ENCODE assay signal across 3 cellular contexts in genomic region chr7:143603549-143603948, GRCh38. TPM values are rescaled to one million over a fixed set of nuclear protein-coding genes. Genes with fewer than 3 reads are reported as not detected.
"Had no signal": no experiment of that assay in that cellular context is flagged by ENCODE, and none has a peak within 500 bp of the region (broad histone marks: within the 10 kb centered on the region; RNA-seq: fewer than 3 reads in every experiment).

No MANE protein-coding gene starts in this region.

RNA-seq across cellular contexts. Expression of gene TCAF2, which starts 17.2 kb away (rescaled TPM):
- polyA plus RNA-seq: GM23338 had no signal

RNA-seq across cellular contexts. Expression of gene CTAGE15, which starts 31.9 kb away (rescaled TPM):
- total RNA-seq: GM23248, H4 had no signal
- polyA plus RNA-seq: GM23248, GM23338 had no signal
